In genomic region chr13:79496188-79496587, GRCh38 we compare ENCODE assay signal across 18 cellular contexts.
DNase-seq lines count a peak whose midpoint lies in the region; ATAC-seq and TF ChIP-seq lines count a peak whose summit lies in the region.
"Had no signal": no experiment of that assay in that cellular context is flagged by ENCODE, and none has a peak within 500 bp of the region (broad histone marks: within the 10 kb centered on the region; RNA-seq: fewer than 3 reads in every experiment).

No MANE protein-coding gene starts in this region.

- ATAC-seq in GM18519 (IDR thresholded peaks at IDR 0.05; ENCODE audit: low FRiP score, unreplicated experiment) (peak; percentile 80), GM21390 (IDR thresholded peaks at IDR 0.05; ENCODE audit: unreplicated experiment) (peak; percentile 89), HG02943 (IDR thresholded peaks at IDR 0.05; ENCODE audit: low read depth, unreplicated experiment) (peak; percentile 77), HG03575 (IDR thresholded peaks at IDR 0.05; ENCODE audit: extremely low read depth, insufficient number of reproducible peaks, low FRiP score, unreplicated experiment) (peak; percentile 61)
- ATAC-seq: activated CD4-positive, CD25-positive, alpha-beta regulatory T cell treated with anti-CD3 and anti-CD28 coated beads, Interleukin-2, amount 50 U/mL, for 24 hours; HCT116; naive thymus-derived CD8-positive, alpha-beta T cell had no signal

- no peak for TF ChIP-seq CTCF in coronary artery (IDR thresholded peaks at IDR 0.05)

- no peak overlapping the region for H3K4me3 ChIP-seq in coronary artery
- H3K4me3 ChIP-seq: right atrium auricular region had no signal

- DNase-seq in coronary artery (ENCODE audit: low spot score), result no peak
- no peak for DNase-seq in midbrain (lab: John Stamatoyannopoulos, UW)
- no peak for DNase-seq in NCI-H1105 (lab: John Stamatoyannopoulos, UW)
- no peak for DNase-seq in activated effector memory CD4-positive, alpha-beta T cell treated with anti-CD3 and anti-CD28 coated beads, Interleukin-2, amount 50 U/mL, for 16 hours
- DNase-seq: activated naive CD4-positive, alpha-beta T cell; AML-193; brain microvascular endothelial cell; naive thymus-derived CD8-positive, alpha-beta T cell; NCI-H187 treated with DMSO at 0.1 percent for 48 hours; stimulated activated CD4-positive, alpha-beta T cell treated with anti-CD3 and anti-CD28 coated beads, Interleukin-4, amount 100 ng/mL, for 4 hours; stimulated activated naive CD4-positive, alpha-beta T cell treated with Interleukin-2 at 50 U/mL for 16 hours had no signal

- H3K27ac ChIP-seq in coronary artery, result no peak overlapping the region
- H3K27ac ChIP-seq: brain microvascular endothelial cell, right atrium auricular region had no signal
